ENCODE assay signal across 25 cellular contexts in the genomic region with DNA sequence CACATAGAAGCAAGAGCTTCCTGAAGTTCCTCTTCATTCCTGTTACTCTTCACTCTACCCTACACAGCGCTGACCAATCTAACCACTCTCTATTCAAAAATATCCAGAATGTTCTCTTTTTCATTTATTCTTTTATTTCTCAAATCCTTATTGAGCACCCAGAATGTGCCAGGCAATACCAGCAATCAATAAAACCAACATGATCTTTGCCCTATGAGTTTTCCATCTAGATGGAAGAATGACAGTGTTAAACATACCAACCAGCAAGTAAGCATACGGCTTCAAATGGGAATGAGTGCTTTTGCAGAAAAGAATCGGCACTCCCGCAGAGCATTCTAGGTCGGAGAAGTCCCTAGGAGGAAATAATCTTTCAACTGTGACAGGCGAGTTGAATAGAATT.
DNase-seq lines count a peak whose midpoint lies in the region; ATAC-seq, FAIRE-seq and TF ChIP-seq lines count a peak whose summit lies in the region.
"Had no signal": no experiment of that assay in that cellular context is flagged by ENCODE, and none has a peak within 500 bp of the region (broad histone marks: within the 10 kb centered on the region; RNA-seq: fewer than 3 reads in every experiment).

No MANE protein-coding gene starts in this region.

- H2AFZ ChIP-seq in HepG2 (ENCODE audit: low read length), result no peak overlapping the region
- H2AFZ ChIP-seq: GM23248 had no signal

- H3K79me2 ChIP-seq in HepG2 (ENCODE audit: insufficient read depth, low read length), result no peaks in the 10 kb centered on the region

- no peak overlapping the region for H3K4me2 ChIP-seq in HepG2 (ENCODE audit: low read depth, low read length)
- H3K4me2 ChIP-seq: A549; BLaER1 treated with 17β-estradiol and CSF1 and Interleukin-3, amounts not matched to agents 10 nM and 100 nM had no signal

- no peaks in the 10 kb centered on the region for H3K9me3 ChIP-seq in endodermal cell (ENCODE audit: control insufficient read depth, low read length)
- no peaks in the 10 kb centered on the region for H3K9me3 ChIP-seq in HepG2 (ENCODE audit: low read length)
- H3K9me3 ChIP-seq: A549; BE2C; BLaER1 treated with 17β-estradiol and CSF1 and Interleukin-3, amounts not matched to agents 10 nM and 100 nM had no signal

- H3K27me3 ChIP-seq in endodermal cell (ENCODE audit: control insufficient read depth, insufficient read depth, low read length, poor library complexity, severe bottlenecking) (no peaks in the 10 kb centered on the region), HepG2 (ENCODE audit: control insufficient read depth in 1 of 2, insufficient read depth in 2 of 2, low read length in 2 of 2) (no peaks in the 10 kb centered on the region)
- H3K27me3 ChIP-seq: BE2C; BLaER1 treated with 17β-estradiol and CSF1 and Interleukin-3, amounts not matched to agents 10 nM and 100 nM had no signal

- H4K20me1 ChIP-seq in HepG2 (ENCODE audit: insufficient read depth, low read length), result no peaks in the 10 kb centered on the region
- H4K20me1 ChIP-seq: BLaER1 treated with 17β-estradiol and CSF1 and Interleukin-3, amounts not matched to agents 10 nM and 100 nM had no signal

- CTCF ChIA-PET in HepG2 (lab: Yijun Ruan, JAX; ENCODE audit: low intra/inter-chr PET ratio, low total read pairs), result no interaction called here

- peak overlapping the region; percentile 34 for H3K27ac ChIP-seq in endodermal cell (ENCODE audit: low read depth, low read length)
- H3K27ac ChIP-seq in HepG2 (ENCODE audit: extremely low read length, insufficient read depth, low read length), result no peak overlapping the region
- H3K27ac ChIP-seq: A549; BLaER1 treated with 17β-estradiol and CSF1 and Interleukin-3, amounts not matched to agents 10 nM and 100 nM; GM23248 had no signal

- no peaks in the 10 kb centered on the region for H3K36me3 ChIP-seq in endodermal cell (ENCODE audit: control insufficient read depth, insufficient read depth, low read length)
- no peaks in the 10 kb centered on the region for H3K36me3 ChIP-seq in HepG2 (replicated peaks in 1 of 2; ENCODE audit: control insufficient read depth in 1 of 2, insufficient read depth in 2 of 2, low read length in 2 of 2)
- H3K36me3 ChIP-seq: BE2C; BLaER1 treated with 17β-estradiol and CSF1 and Interleukin-3, amounts not matched to agents 10 nM and 100 nM had no signal

- in situ Hi-C loops in HepG2 (cut with HindIII; ENCODE audit: extremely low pct_ligation_motif_present, low pct_unique_long_range_greater_than_20kb), result no loop called here

- H3K4me1 Mint-ChIP-seq in endodermal cell, result no peaks in the 10 kb centered on the region
- H3K4me1 Mint-ChIP-seq: CD14-positive monocyte; CD8-positive, alpha-beta memory T cell; H9 had no signal

- no peak for DNase-seq in endodermal cell
- no peak for DNase-seq in HepG2 (ENCODE audit: low spot score)
- DNase-seq in mucosa of gallbladder (ENCODE audit: low spot score), result peak; percentile 20
- no peak for DNase-seq in DMS53 treated with DMSO at 0.1 percent for 48 hours (lab: John Stamatoyannopoulos, UW; ENCODE audit: unreplicated experiment)
- DNase-seq in germinal center (ENCODE audit: low spot score), result no peak
- DNase-seq: 8988T; ACHN; AML-193; BE2C; CD4-positive, alpha-beta T cell; CD8-positive, alpha-beta memory T cell; DMS 273 treated with DMSO at 0.1 percent for 48 hours; DMS79 treated with DMSO at 0.1 percent for 48 hours; GF-D8; GM23248; H9 had no signal

- no peak overlapping the region for H3K4me3 ChIP-seq in endodermal cell (ENCODE audit: low read length)
- H3K4me3 ChIP-seq in HepG2 (replicated peaks in 1 of 3; ENCODE audit: insufficient read depth in 1 of 3, low read depth in 2 of 3, low read length in 3 of 3), result no peak overlapping the region
- H3K4me3 ChIP-seq: A549; BLaER1 treated with 17β-estradiol and CSF1 and Interleukin-3, amounts not matched to agents 10 nM and 100 nM; GM23248 had no signal

- BruUV-seq in HepG2 (replicated peaks; lab: Mats Ljungman, UMichigan), result no TSS peak

- no peak overlapping the region for H3K4me3 Mint-ChIP-seq in endodermal cell
- H3K4me3 Mint-ChIP-seq: CD14-positive monocyte; CD4-positive, alpha-beta T cell; CD8-positive, alpha-beta memory T cell; H9 had no signal

- TF ChIP-seq EP300 in HepG2 (IDR thresholded peaks at IDR 0.05; ENCODE audit: low read depth in 2 of 2, low read length in 2 of 2), result no peak
- TF ChIP-seq EP300 in HepG2 (CRISPR knock-in tag; IDR thresholded peaks at IDR 0.05; ENCODE audit: borderline replicate concordance), result no peak

- H3K27ac Mint-ChIP-seq in endodermal cell, result no peak overlapping the region
- H3K27ac Mint-ChIP-seq: CD14-positive monocyte; CD4-positive, alpha-beta T cell; CD8-positive, alpha-beta memory T cell; H9 had no signal

- intact Hi-C loops in HepG2 (cut with micrococcal nuclease; ENCODE audit: unreplicated experiment), result no loop called here

- 71 to 80% methylated on average over 6 of the region's 6 CpGs for WGBS in endodermal cell (ENCODE audit: insufficient coverage in 1 of 2, insufficient read length in 1 of 2), 2 experiments
- WGBS in HepG2 (ENCODE audit: low lambda C conversion rate), result 11% methylated on average over 6 of the region's 6 CpGs

- no peaks in the 10 kb centered on the region for H3K36me3 Mint-ChIP-seq in endodermal cell (ENCODE audit: low read depth)
- H3K36me3 Mint-ChIP-seq: CD14-positive monocyte; CD8-positive, alpha-beta memory T cell had no signal

- no peak for TF ChIP-seq POLR2A in HepG2 (IDR thresholded peaks at IDR 0.05; ENCODE audit: insufficient read depth in 1 of 2, low read depth in 2 of 2, low read length in 2 of 2)

- ATAC-seq in HepG2 (0 out of 3 replicates have a peak, but pooled peaks have one; percentile 29), GM21786 (IDR thresholded peaks at IDR 0.05; ENCODE audit: unreplicated experiment) (no peak), HG03571 (IDR thresholded peaks at IDR 0.05; ENCODE audit: unreplicated experiment) (no peak)
- ATAC-seq: A549, HCT116 had no signal

- no peaks in the 10 kb centered on the region for H3K9me3 Mint-ChIP-seq in endodermal cell

- POLR2A ChIA-PET in HepG2 (lab: Yijun Ruan, JAX), result no interaction called here

- peaks cover 4% of the 10 kb centered on the region for H3K27me3 Mint-ChIP-seq in endodermal cell (ENCODE audit: insufficient read depth)
- H3K27me3 Mint-ChIP-seq: CD4-positive, alpha-beta T cell had no signal

- FAIRE-seq in HepG2 (lab: Jason Lieb, UNC), result no peak
- FAIRE-seq: A549, D721Med, GM12891, GM18507 had no signal

- no peak for TF ChIP-seq RAD21 in HepG2 (CRISPR knock-in tag; IDR thresholded peaks at IDR 0.05)

- H3K9ac ChIP-seq in endodermal cell (ENCODE audit: extremely low read depth, low read length, poor library complexity, severe bottlenecking), result no peak overlapping the region
- no peak overlapping the region for H3K9ac ChIP-seq in HepG2 (ENCODE audit: insufficient read depth, low read depth, low read length)
- H3K9ac ChIP-seq: BLaER1 treated with 17β-estradiol and CSF1 and Interleukin-3, amounts not matched to agents 10 nM and 100 nM; GM23248 had no signal

- TF ChIP-seq CTCF in endodermal cell (conservative IDR thresholded peaks at IDR 0.05) (no peak), HepG2 (CRISPR knock-in tag; IDR thresholded peaks at IDR 0.05) (no peak)

- H3K4me1 ChIP-seq in endodermal cell (ENCODE audit: control insufficient read depth, insufficient read depth, low read length) (no peaks in the 10 kb centered on the region), HepG2 (ENCODE audit: insufficient read depth, low read length) (no peaks in the 10 kb centered on the region)
- H3K4me1 ChIP-seq: A549; BE2C; BLaER1 treated with 17β-estradiol and CSF1 and Interleukin-3, amounts not matched to agents 10 nM and 100 nM had no signal

TF ChIP-seq in HepG2, 621 proteins besides CTCF, POLR2A, EP300 and RAD21:
- peak in 1 of 2 experiments; percentile 39; a peak in 1 of 4 replicates for TF ChIP-seq NR2F1 (CRISPR knock-in tag; IDR thresholded peaks at IDR 0.05)
- TF ChIP-seq, protein P1, sequence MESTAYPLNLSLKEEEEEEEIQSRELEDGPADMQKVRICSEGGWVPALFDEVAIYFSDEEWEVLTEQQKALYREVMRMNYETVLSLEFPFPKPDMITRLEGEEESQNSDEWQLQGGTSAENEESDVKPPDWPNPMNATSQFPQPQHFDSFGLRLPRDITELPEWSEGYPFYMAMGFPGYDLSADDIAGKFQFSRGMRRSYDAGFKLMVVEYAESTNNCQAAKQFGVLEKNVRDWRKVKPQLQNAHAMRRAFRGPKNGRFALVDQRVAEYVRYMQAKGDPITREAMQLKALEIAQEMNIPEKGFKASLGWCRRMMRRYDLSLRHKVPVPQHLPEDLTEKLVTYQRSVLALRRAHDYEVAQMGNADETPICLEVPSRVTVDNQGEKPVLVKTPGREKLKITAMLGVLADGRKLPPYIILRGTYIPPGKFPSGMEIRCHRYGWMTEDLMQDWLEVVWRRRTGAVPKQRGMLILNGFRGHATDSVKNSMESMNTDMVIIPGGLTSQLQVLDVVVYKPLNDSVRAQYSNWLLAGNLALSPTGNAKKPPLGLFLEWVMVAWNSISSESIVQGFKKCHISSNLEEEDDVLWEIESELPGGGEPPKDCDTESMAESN (CRISPR knock-in tag; conservative IDR thresholded peaks at IDR 0.05), result no peak
TF ChIP-seq in HepG2: peak in this region for 1.
